ENCODE assay signal across 11 cellular contexts in genomic region chr1:93591291-93591832, GRCh38.
A peak's percentile ranks its signal among the peaks of the same experiment; 100 is the strongest.
DNase-seq lines count a peak whose midpoint lies in the region; ATAC-seq and TF ChIP-seq lines count a peak whose summit lies in the region.
"Had no signal": no experiment of that assay in that cellular context is flagged by ENCODE, and none has a peak within 500 bp of the region (broad histone marks: within the 10 kb centered on the region; RNA-seq: fewer than 3 reads in every experiment).

No MANE protein-coding gene starts in this region.

- H3K9me3 Mint-ChIP-seq in glutamatergic neuron (ENCODE audit: unreplicated experiment), result peaks cover 7% of the 10 kb centered on the region

- H3K36me3 ChIP-seq in thyroid gland, result peaks cover 8 to 19% of the 10 kb centered on the region in 2 donors

- peak overlapping the region in 2 of 3 donors; percentile 34 to 80 for H3K27ac ChIP-seq in thyroid gland

- TF ChIP-seq CTCF in glutamatergic neuron (IDR thresholded peaks at IDR 0.05; ENCODE audit: partially characterized antibody, unreplicated experiment) (no peak), thyroid gland (IDR thresholded peaks at IDR 0.05) (no peak)

- no peaks in the 10 kb centered on the region for H3K36me3 Mint-ChIP-seq in glutamatergic neuron (ENCODE audit: unreplicated experiment)

- no peaks in the 10 kb centered on the region for H3K27me3 ChIP-seq in thyroid gland
- H3K27me3 ChIP-seq: sigmoid colon, tibial artery had no signal

- H3K9me3 ChIP-seq in thyroid gland, result no peaks in the 10 kb centered on the region
- H3K9me3 ChIP-seq: sigmoid colon, tibial artery had no signal

- intact Hi-C loops in thyroid gland (cut with DNase I), result no loop called here

- no peak for TF ChIP-seq POLR2A in thyroid gland (IDR thresholded peaks at IDR 0.05)

- H3K4me3 ChIP-seq in thyroid gland (replicated peaks in 1 of 3), result no peak overlapping the region
- H3K4me3 ChIP-seq: sigmoid colon, tibial artery had no signal

- H3K4me1 ChIP-seq in thyroid gland, result peaks cover 18 to 26% of the 10 kb centered on the region in 2 donors

- no peaks in the 10 kb centered on the region for H3K27me3 Mint-ChIP-seq in glutamatergic neuron (ENCODE audit: unreplicated experiment)

- ATAC-seq in HG03520 (IDR thresholded peaks at IDR 0.05; ENCODE audit: unreplicated experiment), result peak; percentile 6

- peak overlapping the region; percentile 67 for H3K27ac Mint-ChIP-seq in glutamatergic neuron (ENCODE audit: unreplicated experiment)

- WGBS in thyroid gland, 2 donors, result 76 to 78% methylated on average over 4 of the region's 4 CpGs

- peaks cover 46% of the 10 kb centered on the region for H3K4me1 Mint-ChIP-seq in glutamatergic neuron (ENCODE audit: low read depth, unreplicated experiment)

- H3K4me3 Mint-ChIP-seq in glutamatergic neuron (ENCODE audit: unreplicated experiment), result no peak overlapping the region

- peak; percentile 44 for DNase-seq in NCI-H748 (lab: John Stamatoyannopoulos, UW; ENCODE audit: unreplicated experiment)
- no peak for DNase-seq in NCI-H748 treated with DMSO at 0.1 percent for 48 hours (lab: John Stamatoyannopoulos, UW)
- DNase-seq in glutamatergic neuron, result no peak
- DNase-seq in thyroid gland, result no peak
- DNase-seq in NCI-H1048 (lab: John Stamatoyannopoulos, UW), result no peak
- no peak for DNase-seq in SK-N-DZ (ENCODE audit: low spot score)
- no peak for DNase-seq in NCI-H2196 (lab: John Stamatoyannopoulos, UW; ENCODE audit: unreplicated experiment)
- DNase-seq: SIG-M5, tibial artery had no signal
